1 cellular context compared by ENCODE assay signal in genomic region chr14:73428354-73428824, GRCh38.
TF ChIP-seq lines count a peak whose summit lies in the region.

No MANE protein-coding gene starts in this region.

TF ChIP-seq in IMR-90, 13 proteins besides CTCF, POLR2A, EP300 and RAD21:
- TF ChIP-seq USF2 (IDR thresholded peaks at IDR 0.05; ENCODE audit: low read depth, low read length) (no peak), CHD1 (IDR thresholded peaks at IDR 0.05; ENCODE audit: low read depth, low read length) (no peak), SMC3 (IDR thresholded peaks at IDR 0.05; ENCODE audit: low read depth, low read length) (no peak), MAZ (IDR thresholded peaks at IDR 0.05; ENCODE audit: borderline replicate concordance, low read depth, low read length) (no peak), MAFK (IDR thresholded peaks at IDR 0.05; ENCODE audit: low read depth, low read length) (no peak), CEBPB (IDR thresholded peaks at IDR 0.05; ENCODE audit: low read depth, low read length) (no peak), RCOR1 (IDR thresholded peaks at IDR 0.05; ENCODE audit: insufficient replicate concordance, low read length) (no peak), BHLHE40 (IDR thresholded peaks at IDR 0.05; ENCODE audit: low read depth, low read length) (no peak)
- TF ChIP-seq, protein P1, sequence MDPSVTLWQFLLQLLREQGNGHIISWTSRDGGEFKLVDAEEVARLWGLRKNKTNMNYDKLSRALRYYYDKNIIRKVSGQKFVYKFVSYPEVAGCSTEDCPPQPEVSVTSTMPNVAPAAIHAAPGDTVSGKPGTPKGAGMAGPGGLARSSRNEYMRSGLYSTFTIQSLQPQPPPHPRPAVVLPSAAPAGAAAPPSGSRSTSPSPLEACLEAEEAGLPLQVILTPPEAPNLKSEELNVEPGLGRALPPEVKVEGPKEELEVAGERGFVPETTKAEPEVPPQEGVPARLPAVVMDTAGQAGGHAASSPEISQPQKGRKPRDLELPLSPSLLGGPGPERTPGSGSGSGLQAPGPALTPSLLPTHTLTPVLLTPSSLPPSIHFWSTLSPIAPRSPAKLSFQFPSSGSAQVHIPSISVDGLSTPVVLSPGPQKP (IDR thresholded peaks at IDR 0.05; ENCODE audit: borderline replicate concordance, low read depth, low read length): no peak
